ENCODE assay signal across 9 cellular contexts in the genomic region with DNA sequence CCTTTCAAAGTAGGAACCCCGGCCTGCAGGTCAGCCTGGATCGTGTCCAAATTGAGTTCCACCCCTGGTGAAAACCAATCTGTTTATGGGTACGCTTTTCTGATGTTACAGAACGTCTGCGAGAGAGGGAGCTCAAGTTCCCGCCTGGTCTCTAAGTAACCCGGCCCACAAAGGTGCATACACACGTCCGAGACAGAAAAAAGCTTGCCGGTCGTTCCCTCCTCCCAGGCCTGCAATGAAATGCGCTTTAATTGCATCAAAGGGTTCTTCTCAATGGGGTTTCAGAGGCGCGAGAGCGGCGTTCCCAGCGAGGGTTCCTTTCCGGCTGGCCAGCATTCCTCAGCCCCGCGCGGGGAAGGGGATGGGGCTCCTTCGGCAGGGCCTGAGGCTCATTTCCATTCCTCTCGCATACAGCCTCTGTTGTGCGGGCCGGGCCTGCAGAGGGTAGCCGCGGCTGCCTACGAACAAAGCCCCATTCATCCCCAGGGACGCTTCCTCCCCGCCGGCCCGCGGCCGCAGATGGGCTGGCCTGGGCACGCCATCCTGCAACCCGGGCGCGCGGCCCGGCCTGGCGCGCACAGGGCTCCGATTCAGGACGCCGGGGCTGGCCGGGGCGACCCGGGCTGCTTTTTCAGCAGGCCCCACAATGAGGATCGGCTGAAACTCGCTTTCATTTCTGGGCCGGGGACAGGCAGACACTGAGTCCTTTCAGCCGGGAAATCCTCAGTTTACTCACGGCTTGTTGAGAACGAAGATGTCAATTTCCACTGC.
A peak's percentile ranks its signal among the peaks of the same experiment; 100 is the strongest.
DNase-seq lines count a peak whose midpoint lies in the region; ATAC-seq and TF ChIP-seq lines count a peak whose summit lies in the region.
"Had no signal": no experiment of that assay in that cellular context is flagged by ENCODE, and none has a peak within 500 bp of the region (broad histone marks: within the 10 kb centered on the region; RNA-seq: fewer than 3 reads in every experiment).

No MANE protein-coding gene starts in this region.

- H3K27me3 Mint-ChIP-seq in activated CD8-positive, alpha-beta memory T cell treated with anti-CD3 and anti-CD28 coated beads, Interleukin-2, amount 10 ng/mL, durations not matched to agents 7 days and 5 days, result peaks cover 94% of the 10 kb centered on the region

- 0 to 1% methylated on average over 54 of the region's 54 CpGs for WGBS in aorta, 2 donors

- H3K9me3 ChIP-seq in aorta (ENCODE audit: control insufficient read depth, low read length), result no peaks in the 10 kb centered on the region

- H3K27ac Mint-ChIP-seq in activated CD8-positive, alpha-beta memory T cell treated with anti-CD3 and anti-CD28 coated beads, Interleukin-2, amount 10 ng/mL, durations not matched to agents 7 days and 5 days, result no peak overlapping the region

- H3K27me3 ChIP-seq in aorta (ENCODE audit: control insufficient read depth in 1 of 2, insufficient read depth in 2 of 2, low read length in 1 of 2), result no peaks in the 10 kb centered on the region

- peaks cover 31% of the 10 kb centered on the region for H3K4me1 Mint-ChIP-seq in activated CD8-positive, alpha-beta memory T cell treated with anti-CD3 and anti-CD28 coated beads, Interleukin-2, amount 10 ng/mL, durations not matched to agents 7 days and 5 days

- H3K4me3 ChIP-seq in GM12875 (ENCODE audit: low read depth, low read length) (peak overlapping the region; percentile 50), fibroblast of the aortic adventitia (ENCODE audit: low read depth, low read length) (peak overlapping the region; percentile 59), aorta (ENCODE audit: low read length in 2 of 2) (peak overlapping the region; percentile 9 to 15)
- H3K4me3 ChIP-seq: SK-N-MC had no signal

- in situ Hi-C loops in ACHN (cut with HindIII; ENCODE audit: low pct_ligation_motif_present, low pct_unique_long_range_greater_than_20kb, low sequenced_read_pairs), result no loop called here

- intact Hi-C loops in aorta (cut with DNase I), result loop anchor here (2.0 kb wide), 1 partner anchor 180 kb away; a partner anchor contains a TSS

- ATAC-seq in HG02642 (IDR thresholded peaks at IDR 0.05; ENCODE audit: poor library complexity, unreplicated experiment), result peak; percentile 70
- peak; percentile 46 for ATAC-seq in activated CD8-positive, alpha-beta memory T cell treated with anti-CD3 and anti-CD28 coated beads, Interleukin-2, amount 10 ng/mL, durations not matched to agents 7 days and 5 days
- peak; percentile 91 for ATAC-seq in aorta (ENCODE audit: low FRiP score)

- CTCF ChIA-PET in activated CD8-positive, alpha-beta memory T cell treated with anti-CD3 and anti-CD28 coated beads, Interleukin-2, amount 10 ng/mL, durations not matched to agents 7 days and 5 days (lab: Charles Lee), result interaction anchor here (0.6 to 1.4 kb wide), 2 partner anchors 11 to 180 kb away, joined by 3 to 6 read pairs; a partner anchor contains a TSS

- peak overlapping the region; percentile 92 for H3K27ac ChIP-seq in aorta (ENCODE audit: low read depth in 1 of 2, low read length in 2 of 2)
- H3K27ac ChIP-seq: SK-N-MC had no signal

- H3K4me1 ChIP-seq in aorta (ENCODE audit: control insufficient read depth in 1 of 2, insufficient read depth in 2 of 2, low read length in 2 of 2), result no peaks in the 10 kb centered on the region

- H3K36me3 Mint-ChIP-seq in activated CD8-positive, alpha-beta memory T cell treated with anti-CD3 and anti-CD28 coated beads, Interleukin-2, amount 10 ng/mL, durations not matched to agents 7 days and 5 days, result no peaks in the 10 kb centered on the region

- peak; percentile 27; the same call in 1 of the 2 replicates for TF ChIP-seq CTCF in GM12875 (IDR thresholded peaks at IDR 0.05; ENCODE audit: borderline replicate concordance, insufficient read depth, low read depth, low read length)
- peak; percentile 13 for TF ChIP-seq CTCF in fibroblast of the aortic adventitia (IDR thresholded peaks at IDR 0.05; ENCODE audit: insufficient read depth, low read length)

- DNase-seq in ACHN (peak; percentile 64), NCI-H1105 treated with DMSO at 0.1 percent for 48 hours (lab: John Stamatoyannopoulos, UW) (peak; percentile 50), fibroblast of the aortic adventitia (ENCODE audit: low read depth) (peak; percentile 79), myocyte (ENCODE audit: low read depth) (peak; percentile 85), aorta (peak; percentile 76 to 89)
- peak; percentile 45 for DNase-seq in activated CD8-positive, alpha-beta memory T cell treated with anti-CD3 and anti-CD28 coated beads, Interleukin-2, amount 10 ng/mL, durations not matched to agents 7 days and 5 days

- H3K36me3 ChIP-seq in aorta (ENCODE audit: control insufficient read depth in 1 of 2, insufficient read depth in 2 of 2, low read length in 1 of 2), result no peaks in the 10 kb centered on the region

- H3K9me3 Mint-ChIP-seq in activated CD8-positive, alpha-beta memory T cell treated with anti-CD3 and anti-CD28 coated beads, Interleukin-2, amount 10 ng/mL, durations not matched to agents 7 days and 5 days (ENCODE audit: low read depth), result no peaks in the 10 kb centered on the region

- H3K4me3 Mint-ChIP-seq in activated CD8-positive, alpha-beta memory T cell treated with anti-CD3 and anti-CD28 coated beads, Interleukin-2, amount 10 ng/mL, durations not matched to agents 7 days and 5 days, result peak overlapping the region; percentile 54

Comparison
In these comparisons a context has a peak if more than half of its experiments do, and no peak if none do; other contexts are left out.
1. Peak in every context shown above with its lines: DNase-seq, ATAC-seq, H3K4me3 ChIP-seq and H3K27ac ChIP-seq.